In the genomic region with DNA sequence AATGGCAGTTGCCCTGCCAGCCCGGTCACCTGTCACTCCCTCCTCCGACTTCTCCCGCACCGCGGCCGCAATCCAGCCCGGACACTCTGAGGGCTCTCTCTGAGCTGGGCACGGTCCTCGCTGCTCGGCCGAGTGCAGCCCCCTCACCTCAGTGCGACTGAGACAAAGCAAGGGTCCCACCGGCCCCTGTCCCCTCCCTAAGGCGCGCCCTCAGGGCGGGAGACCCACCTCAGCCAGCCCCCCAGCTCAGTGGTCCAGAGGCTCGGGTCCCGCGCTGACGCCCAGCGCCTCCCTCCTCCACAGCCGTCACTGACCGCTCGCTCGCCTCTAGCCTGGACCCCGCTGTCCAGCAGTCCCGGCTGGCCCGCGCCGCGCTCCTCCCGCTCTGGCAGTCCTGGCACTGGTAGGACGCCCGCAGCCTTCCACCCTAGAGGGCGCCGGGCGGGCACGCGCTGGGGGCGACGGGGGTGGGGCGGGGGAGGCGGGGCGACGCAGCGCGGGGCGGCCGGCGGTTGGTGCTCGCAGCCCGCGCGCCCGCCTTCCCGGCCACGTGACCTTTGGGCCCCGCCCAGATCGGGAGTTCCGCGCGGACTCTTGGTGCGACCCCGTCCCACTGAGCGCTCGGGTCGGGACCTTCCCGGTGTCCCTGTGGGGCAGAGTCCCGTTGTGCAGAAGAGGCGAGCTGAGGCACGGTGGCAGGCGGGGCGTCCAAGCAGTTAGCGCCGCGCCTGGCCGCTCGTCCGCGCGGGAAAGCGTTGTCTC, we compare ENCODE assay signal across 8 cellular contexts. TPM values are rescaled to one million over a fixed set of nuclear protein-coding genes. Genes with fewer than 3 reads are reported as not detected.
A peak's percentile ranks its signal among the peaks of the same experiment; 100 is the strongest.
DNase-seq lines count a peak whose midpoint lies in the region; ATAC-seq and TF ChIP-seq lines count a peak whose summit lies in the region.

No MANE protein-coding gene starts in this region.

- no peaks in the 10 kb centered on the region for H3K36me3 Mint-ChIP-seq in neural crest cell (ENCODE audit: low read depth)

- 0 to 1% (median 0%) methylated on average over 9 to 75 of the region's 82 CpGs for WGBS in stomach, 5 donors

- TF ChIP-seq POLR2A in Raji (IDR thresholded peaks at IDR 0.05; ENCODE audit: insufficient read depth, low read depth, low read length) (peak; percentile 65), stomach (IDR thresholded peaks at IDR 0.05) (no peak)

- peak; percentile 78 for ATAC-seq in GM21619 (IDR thresholded peaks at IDR 0.05; ENCODE audit: unreplicated experiment)
- peak; percentile 77 for ATAC-seq in foreskin keratinocyte

- H3K27me3 Mint-ChIP-seq in neural crest cell (ENCODE audit: low read depth), result peaks cover 51% of the 10 kb centered on the region

- DNase-seq in DMS 273 (lab: John Stamatoyannopoulos, UW; ENCODE audit: unreplicated experiment), result peak; percentile 88
- DNase-seq in KG1 (lab: John Stamatoyannopoulos, UW), result peak; percentile 61
- peak; percentile 95 for DNase-seq in activated effector memory CD4-positive, alpha-beta T cell treated with anti-CD3 and anti-CD28 coated beads, Interleukin-2, amount 50 U/mL, for 16 hours
- peak; percentile 28 to 49 for DNase-seq in foreskin keratinocyte
- peak; percentile 71 for DNase-seq in neural crest cell (ENCODE audit: low read depth, low spot score)
- peak; percentile 83 for DNase-seq in stomach

- H3K4me1 Mint-ChIP-seq in neural crest cell, result peaks cover 15% of the 10 kb centered on the region

- no peak overlapping the region for H3K27ac Mint-ChIP-seq in neural crest cell (ENCODE audit: unreplicated experiment)

- no peak for TF ChIP-seq EP300 in stomach (IDR thresholded peaks at IDR 0.05)

- H3K27me3 ChIP-seq in foreskin keratinocyte, result peaks cover 12% of the 10 kb centered on the region
- H3K27me3 ChIP-seq in stomach, result no peaks in the 10 kb centered on the region

- peak overlapping the region; percentile 94 for H3K4me3 Mint-ChIP-seq in neural crest cell

- H3K36me3 ChIP-seq in stomach, result no peaks in the 10 kb centered on the region

- no peaks in the 10 kb centered on the region for H3K9me3 Mint-ChIP-seq in neural crest cell

- no peak overlapping the region for H3K27ac ChIP-seq in foreskin keratinocyte
- peak overlapping the region; percentile 58 to 78 (median 66) for H3K27ac ChIP-seq in stomach

- intact Hi-C loops in stomach (cut with DNase I; ENCODE audit: low total_unique reads), result no loop called here

- H3K4me1 ChIP-seq in foreskin keratinocyte (no peaks in the 10 kb centered on the region), stomach (peaks cover 8 to 29% (median 27%) of the 10 kb centered on the region in 4 donors)

- H3K9me3 ChIP-seq in stomach, result no peaks in the 10 kb centered on the region

- TF ChIP-seq CTCF in foreskin keratinocyte (conservative IDR thresholded peaks at IDR 0.05), result peak; percentile 34
- peak; percentile 22 for TF ChIP-seq CTCF in neural crest cell (conservative IDR thresholded peaks at IDR 0.05)
- peak in 1 of 7 experiments; percentile 17 for TF ChIP-seq CTCF in stomach (IDR thresholded peaks at IDR 0.05)

- peak overlapping the region; percentile 68 to 81 (median 70) for H3K4me3 ChIP-seq in stomach

RNA-seq across cellular contexts. Expression of gene L3MBTL2, which starts 7.9 kb away (rescaled TPM):
- total RNA-seq in foreskin keratinocyte, result 20.6 and 21.2 TPM in 2 replicates
- 14.1 and 15.1 TPM in 2 replicates for polyA plus RNA-seq in foreskin keratinocyte
- 30.6 and 32.3 TPM in 2 replicates for total RNA-seq in neural crest cell
- total RNA-seq in stomach, result 10 to 100 TPM in 4 of 5 donors, 1 to 10 TPM in 1; 3.2 to 69.6 (median 15.1) TPM
- 10 to 100 TPM; 11.0 to 13.2 (median 11.5) TPM for polyA plus RNA-seq in stomach

RNA-seq across cellular contexts. Expression of gene CHADL, which starts 43.5 kb away (rescaled TPM):
- total RNA-seq in foreskin keratinocyte, result 0.82 and 0.99 TPM in 2 replicates
- polyA plus RNA-seq in foreskin keratinocyte, result 0.96 and 1.1 TPM in 2 replicates
- 0.61 and 1.8 TPM in 2 replicates for total RNA-seq in neural crest cell
- 10 to 100 TPM in 1 of 5 donors, 1 to 10 TPM in 4; 1.4 to 15.6 (median 5.8) TPM for total RNA-seq in stomach
- polyA plus RNA-seq in stomach, result 1 to 10 TPM; 2.0 to 5.4 (median 5.4) TPM

Comparison
In these comparisons a context has a peak if more than half of its experiments do, and no peak if none do; other contexts are left out.
1. DNase-seq: peak in every context shown above with its lines; median percentile 95 in activated effector memory CD4-positive, alpha-beta T cell treated with anti-CD3 and anti-CD28 coated beads, Interleukin-2, amount 50 U/mL, for 16 hours; 88 in DMS 273; 83 in stomach; 71 in neural crest cell; 61 in KG1; 38 in foreskin keratinocyte.